In the genomic region with DNA sequence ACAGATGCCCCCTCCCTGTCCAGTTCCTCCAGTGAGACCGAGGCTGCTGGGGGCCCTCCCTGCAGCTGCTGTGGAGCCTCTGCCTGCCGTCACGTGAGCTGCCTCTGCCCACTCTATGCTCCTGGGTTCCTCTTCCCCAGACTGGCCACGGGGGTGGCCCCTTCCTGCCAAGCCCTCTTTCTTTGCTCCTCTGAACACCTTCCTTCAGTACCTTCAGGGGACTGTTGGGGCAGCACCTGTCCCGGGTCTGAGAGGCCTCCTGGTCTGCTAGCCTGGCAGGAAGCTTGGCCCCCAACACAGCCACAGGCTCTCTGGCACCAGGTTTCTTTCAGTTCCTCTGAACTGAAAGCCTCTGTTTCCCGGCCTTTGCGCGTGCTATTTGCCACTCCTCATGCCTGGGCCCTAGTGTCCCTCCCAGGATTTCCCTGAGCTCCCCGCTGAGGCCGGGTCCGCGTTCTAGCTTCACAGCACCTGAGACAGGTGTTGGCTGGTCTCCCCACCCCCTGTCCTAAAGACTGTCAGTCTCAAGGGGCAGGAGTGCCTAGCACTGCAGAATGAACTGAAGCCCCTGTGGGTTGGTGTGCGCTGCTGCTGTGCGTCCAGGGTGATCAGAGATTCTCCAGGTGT, we compare ENCODE assay signal across 1 cellular context.
TF ChIP-seq lines count a peak whose summit lies in the region.

No MANE protein-coding gene starts in this region.

TF ChIP-seq in HepG2, 621 proteins besides CTCF, POLR2A, EP300 and RAD21:
- TF ChIP-seq GATAD2A (CRISPR knock-in tag; IDR thresholded peaks at IDR 0.05) (no peak), GTF2F1 (IDR thresholded peaks at IDR 0.05; ENCODE audit: low read length) (no peak), STAG1 (CRISPR knock-in tag; IDR thresholded peaks at IDR 0.05) (no peak), ZNF143 (CRISPR knock-in tag; IDR thresholded peaks at IDR 0.05) (no peak), ZNF282 (IDR thresholded peaks at IDR 0.05; ENCODE audit: partially characterized antibody) (no peak), TBX2 (CRISPR knock-in tag; IDR thresholded peaks at IDR 0.05; ENCODE audit: borderline replicate concordance) (no peak), ATRX (CRISPR knock-in tag; IDR thresholded peaks at IDR 0.05; ENCODE audit: borderline replicate concordance) (no peak), ZNF775 (CRISPR knock-in tag; IDR thresholded peaks at IDR 0.05; ENCODE audit: borderline replicate concordance) (no peak)
- TF ChIP-seq, protein P1, sequence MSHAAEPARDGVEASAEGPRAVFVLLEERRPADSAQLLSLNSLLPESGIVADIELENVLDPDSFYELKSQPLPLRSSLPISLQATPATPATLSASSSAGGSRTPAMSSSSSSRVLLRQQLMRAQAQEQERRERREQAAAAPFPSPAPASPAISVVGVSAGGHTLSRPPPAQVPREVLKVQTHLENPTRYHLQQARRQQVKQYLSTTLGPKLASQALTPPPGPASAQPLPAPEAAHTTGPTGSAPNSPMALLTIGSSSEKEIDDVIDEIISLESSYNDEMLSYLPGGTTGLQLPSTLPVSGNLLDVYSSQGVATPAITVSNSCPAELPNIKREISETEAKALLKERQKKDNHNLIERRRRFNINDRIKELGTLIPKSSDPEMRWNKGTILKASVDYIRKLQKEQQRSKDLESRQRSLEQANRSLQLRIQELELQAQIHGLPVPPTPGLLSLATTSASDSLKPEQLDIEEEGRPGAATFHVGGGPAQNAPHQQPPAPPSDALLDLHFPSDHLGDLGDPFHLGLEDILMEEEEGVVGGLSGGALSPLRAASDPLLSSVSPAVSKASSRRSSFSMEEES (CRISPR knock-in tag; IDR thresholded peaks at IDR 0.05) = no peak
